21 cellular contexts compared by ENCODE assay signal in genomic region chr3:134065836-134066538, GRCh38. TPM values are rescaled to one million over a fixed set of nuclear protein-coding genes. Genes with fewer than 3 reads are reported as not detected.
DNase-seq lines count a peak whose midpoint lies in the region; ATAC-seq and TF ChIP-seq lines count a peak whose summit lies in the region.
"Had no signal": no experiment of that assay in that cellular context is flagged by ENCODE, and none has a peak within 500 bp of the region (broad histone marks: within the 10 kb centered on the region; RNA-seq: fewer than 3 reads in every experiment).

No MANE protein-coding gene starts in this region.

- H4K8ac ChIP-seq in trophoblast cell (ENCODE audit: low read depth, low read length): no peak overlapping the region

- H3K14ac ChIP-seq in trophoblast cell (ENCODE audit: low read length): peak overlapping the region; percentile 0

- H3K9me3 ChIP-seq in right cardiac atrium (ENCODE audit: control insufficient read depth, low read length) (no peaks in the 10 kb centered on the region), trophoblast cell (ENCODE audit: insufficient read depth, low read depth, low read length) (no peaks in the 10 kb centered on the region)
- H3K9me3 ChIP-seq: breast epithelium had no signal

- H3K27ac ChIP-seq in right cardiac atrium (ENCODE audit: low read length): peak overlapping the region; percentile 31
- H3K27ac ChIP-seq in trophoblast cell (ENCODE audit: low read depth, low read length): peak overlapping the region; percentile 3
- H3K27ac ChIP-seq: foreskin keratinocyte had no signal

- TF ChIP-seq CTCF in WTC11 (IDR thresholded peaks at IDR 0.05): no peak

- peaks cover 11% of the 10 kb centered on the region for H3K27me3 Mint-ChIP-seq in activated CD8-positive, alpha-beta memory T cell treated with anti-CD3 and anti-CD28 coated beads, Interleukin-2, amount 10 ng/mL, durations not matched to agents 7 days and 5 days
- H3K27me3 Mint-ChIP-seq in WTC11 (ENCODE audit: low read depth): no peaks in the 10 kb centered on the region; the same call in 1 of the 2 replicates

- H3K9me3 Mint-ChIP-seq in activated CD8-positive, alpha-beta memory T cell treated with anti-CD3 and anti-CD28 coated beads, Interleukin-2, amount 10 ng/mL, durations not matched to agents 7 days and 5 days (ENCODE audit: low read depth): no peaks in the 10 kb centered on the region
- H3K9me3 Mint-ChIP-seq in WTC11: peaks cover 5% of the 10 kb centered on the region

- no peaks in the 10 kb centered on the region for H3K4me1 Mint-ChIP-seq in activated CD8-positive, alpha-beta memory T cell treated with anti-CD3 and anti-CD28 coated beads, Interleukin-2, amount 10 ng/mL, durations not matched to agents 7 days and 5 days
- no peaks in the 10 kb centered on the region for H3K4me1 Mint-ChIP-seq in WTC11

- H2AFZ ChIP-seq in trophoblast cell (ENCODE audit: insufficient read depth, low read length, poor library complexity): peak overlapping the region; percentile 21

- peak overlapping the region; percentile 70 for H4K91ac ChIP-seq in trophoblast cell (ENCODE audit: low read depth, low read length)

- CTCF ChIA-PET in activated CD8-positive, alpha-beta memory T cell treated with anti-CD3 and anti-CD28 coated beads, Interleukin-2, amount 10 ng/mL, durations not matched to agents 7 days and 5 days (lab: Charles Lee): no interaction called here
- CTCF ChIA-PET in WTC11 (lab: Charles Lee): no interaction called here

- H3K4me3 ChIP-seq in right cardiac atrium (ENCODE audit: low read length) (no peak overlapping the region), trophoblast cell (ENCODE audit: low read depth, low read length) (no peak overlapping the region)
- H3K4me3 ChIP-seq: breast epithelium had no signal

- H2BK120ac ChIP-seq in trophoblast cell (ENCODE audit: insufficient read depth, low read length, poor library complexity): peak overlapping the region; percentile 1

- H3K4me1 ChIP-seq in right cardiac atrium (ENCODE audit: control insufficient read depth, insufficient read depth, low read length): peaks cover 9% of the 10 kb centered on the region
- H3K4me1 ChIP-seq in trophoblast cell (ENCODE audit: control insufficient read depth in 1 of 2, insufficient read depth in 2 of 2, low read length in 2 of 2): peaks cover 20 to 29% of the 10 kb centered on the region in 2 experiments
- H3K4me1 ChIP-seq: breast epithelium, foreskin keratinocyte had no signal

- H3K4me2 ChIP-seq in trophoblast cell (ENCODE audit: low read length): no peak overlapping the region

- peak overlapping the region; percentile 0 for H3K18ac ChIP-seq in trophoblast cell (ENCODE audit: low read length)

- no peak overlapping the region for H3K27ac Mint-ChIP-seq in activated CD8-positive, alpha-beta memory T cell treated with anti-CD3 and anti-CD28 coated beads, Interleukin-2, amount 10 ng/mL, durations not matched to agents 7 days and 5 days
- no peak overlapping the region for H3K27ac Mint-ChIP-seq in WTC11
- H3K27ac Mint-ChIP-seq: nephron progenitor cell had no signal

- H2BK5ac ChIP-seq in trophoblast cell (ENCODE audit: low read depth, low read length, poor library complexity): no peak overlapping the region

- H3K23ac ChIP-seq in trophoblast cell (ENCODE audit: low read length): no peak overlapping the region

- ATAC-seq in activated CD8-positive, alpha-beta memory T cell treated with anti-CD3 and anti-CD28 coated beads, Interleukin-2, amount 10 ng/mL, durations not matched to agents 7 days and 5 days: no peak
- ATAC-seq in right cardiac atrium (peak in 1 of 2 donors; percentile 28), WTC11 (no peak), GM19395 (IDR thresholded peaks at IDR 0.05; ENCODE audit: unreplicated experiment) (no peak)

- WGBS in right cardiac atrium: 76% methylated on average over 11 of the region's 11 CpGs
- WGBS in trophoblast cell (ENCODE audit: extremely low coverage, insufficient coverage, insufficient read length): no CpG with 5 or more reads among the region's 11 CpGs

- intact Hi-C loops in right cardiac atrium (cut with DNase I): no loop called here

- peak overlapping the region; percentile 63 for H2BK12ac ChIP-seq in trophoblast cell (ENCODE audit: low read length)

- POLR2A ChIA-PET in WTC11 (lab: Charles Lee): no interaction called here

- no peaks in the 10 kb centered on the region for H3K79me2 ChIP-seq in trophoblast cell (ENCODE audit: control insufficient read depth, insufficient read depth, low read length, poor library complexity)

- DNase-seq in Daoy (ENCODE audit: low read depth): peak; percentile 62
- peak; percentile 19 for DNase-seq in activated CD8-positive, alpha-beta memory T cell treated with anti-CD3 and anti-CD28 coated beads, Interleukin-2, amount 10 ng/mL, durations not matched to agents 7 days and 5 days
- no peak for DNase-seq in right cardiac atrium
- DNase-seq in trophoblast cell: no peak
- DNase-seq in activated T-cell treated with anti-CD3 and anti-CD28 coated beads, Interleukin-2, amount 50 U/mL, for 1 hour: no peak
- no peak for DNase-seq in NCI-H524 (lab: John Stamatoyannopoulos, UW)
- DNase-seq in WTC11 (ENCODE audit: low spot score): no peak
- DNase-seq: activated CD4-positive, CD25-positive, alpha-beta regulatory T cell treated with anti-CD3 and anti-CD28 coated beads, Interleukin-2, amount 50 U/mL, for 72 hours; DMS153; foreskin keratinocyte; GDM1; GOT3; MM.1S; NCI-H146; NCI-H2171; NCI-H69; nephron progenitor cell; small intestine; substantia nigra had no signal

- H3K36me3 ChIP-seq in trophoblast cell (ENCODE audit: control insufficient read depth in 1 of 2, insufficient read depth in 2 of 2, low read length in 2 of 2): no peaks in the 10 kb centered on the region
- H3K36me3 ChIP-seq: breast epithelium had no signal

- H3K4ac ChIP-seq in trophoblast cell (ENCODE audit: low read depth, low read length): peak overlapping the region; percentile 21

- H2AK5ac ChIP-seq in trophoblast cell (ENCODE audit: low read length): no peak overlapping the region

- no peak overlapping the region for H3K4me3 Mint-ChIP-seq in activated CD8-positive, alpha-beta memory T cell treated with anti-CD3 and anti-CD28 coated beads, Interleukin-2, amount 10 ng/mL, durations not matched to agents 7 days and 5 days
- H3K4me3 Mint-ChIP-seq in WTC11: no peak overlapping the region
- H3K4me3 Mint-ChIP-seq: nephron progenitor cell had no signal

- H3K27me3 ChIP-seq in right cardiac atrium (ENCODE audit: control insufficient read depth, insufficient read depth) (no peaks in the 10 kb centered on the region), trophoblast cell (ENCODE audit: insufficient read depth, low read length) (no peaks in the 10 kb centered on the region)
- H3K27me3 ChIP-seq: breast epithelium had no signal

- no peaks in the 10 kb centered on the region for H3K36me3 Mint-ChIP-seq in activated CD8-positive, alpha-beta memory T cell treated with anti-CD3 and anti-CD28 coated beads, Interleukin-2, amount 10 ng/mL, durations not matched to agents 7 days and 5 days
- no peaks in the 10 kb centered on the region for H3K36me3 Mint-ChIP-seq in WTC11

- H3K9ac ChIP-seq in trophoblast cell (ENCODE audit: low read length): no peak overlapping the region

- no peak overlapping the region for H4K12ac ChIP-seq in trophoblast cell (ENCODE audit: low read depth, low read length)

- peaks cover 8% of the 10 kb centered on the region for H3K79me1 ChIP-seq in trophoblast cell (ENCODE audit: low read length)

TF ChIP-seq in WTC11, 78 proteins besides CTCF, POLR2A, EP300 and RAD21 (continues in another document):
- no peak for TF ChIP-seq ZNF671 (CRISPR knock-in tag; IDR thresholded peaks at IDR 0.05)
- TF ChIP-seq RELA (CRISPR knock-in tag; IDR thresholded peaks at IDR 0.05; ENCODE audit: borderline replicate concordance): no peak
- no peak for TF ChIP-seq AFF4 (CRISPR knock-in tag; IDR thresholded peaks at IDR 0.05; ENCODE audit: borderline replicate concordance)
- no peak for TF ChIP-seq ZNF138 (CRISPR knock-in tag; conservative IDR thresholded peaks at IDR 0.05)
- TF ChIP-seq HMGA2 (CRISPR knock-in tag; IDR thresholded peaks at IDR 0.05): no peak
- no peak for TF ChIP-seq USF1 (CRISPR knock-in tag; IDR thresholded peaks at IDR 0.05)

RNA-seq across cellular contexts. Expression of gene SLCO2A1, which starts 36.3 kb away (rescaled TPM):
- total RNA-seq in Daoy (2014; rRNA removed; shearing (Covaris generic)): 1.4 and 4.8 TPM in 2 replicates
- total RNA-seq in activated CD8-positive, alpha-beta memory T cell treated with anti-CD3 and anti-CD28 coated beads, Interleukin-2, amount 10 ng/mL, durations not matched to agents 7 days and 5 days: not detected
- 100 to 1,000 TPM in 1 of 4 donors, 10 to 100 TPM in 3; 34.5 to 100 (median 43.7) TPM for total RNA-seq in right cardiac atrium
- 17.1 TPM for polyA plus RNA-seq in right cardiac atrium
- polyA plus RNA-seq in trophoblast cell (2013): 416 and 421 TPM in 2 replicates
- 2.3 to 3.3 TPM (median 3.3 TPM) in 3 replicates for total RNA-seq in WTC11 (2021)

Comparison
In these comparisons a context has a peak if more than half of its experiments do, and no peak if none do; other contexts are left out.
1. DNase-seq: peak in Daoy (single experiment) and activated CD8-positive, alpha-beta memory T cell treated with anti-CD3 and anti-CD28 coated beads, Interleukin-2, amount 10 ng/mL, durations not matched to agents 7 days and 5 days (single experiment); none in right cardiac atrium (0 of 3), trophoblast cell (0 of 2), activated T-cell treated with anti-CD3 and anti-CD28 coated beads, Interleukin-2, amount 50 U/mL, for 1 hour (single experiment), NCI-H524 (0 of 2) and WTC11 (single experiment).